1 cellular context compared by ENCODE assay signal in the genomic region with DNA sequence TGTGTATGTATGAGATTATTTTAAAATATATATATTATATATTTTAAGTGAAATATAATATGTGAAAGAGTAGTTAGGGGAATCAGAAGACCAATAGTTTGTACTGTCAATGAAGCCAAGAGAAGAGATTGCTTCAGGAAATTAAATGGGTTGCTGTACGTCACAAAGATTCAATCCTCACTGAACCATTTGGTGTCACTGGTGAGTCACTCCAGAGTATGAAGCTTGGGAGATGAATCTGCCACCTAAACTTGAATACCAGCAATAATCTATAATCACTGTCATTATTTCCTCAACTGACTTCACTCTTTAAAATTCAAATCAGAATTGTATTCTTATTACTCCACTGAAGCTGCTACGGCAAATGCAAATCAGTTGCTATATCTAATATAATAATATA.
TF ChIP-seq lines count a peak whose summit lies in the region.

No MANE protein-coding gene starts in this region.

TF ChIP-seq in IMR-90, 13 proteins besides CTCF, POLR2A, EP300 and RAD21 (continued from another document):
- TF ChIP-seq, protein P1, sequence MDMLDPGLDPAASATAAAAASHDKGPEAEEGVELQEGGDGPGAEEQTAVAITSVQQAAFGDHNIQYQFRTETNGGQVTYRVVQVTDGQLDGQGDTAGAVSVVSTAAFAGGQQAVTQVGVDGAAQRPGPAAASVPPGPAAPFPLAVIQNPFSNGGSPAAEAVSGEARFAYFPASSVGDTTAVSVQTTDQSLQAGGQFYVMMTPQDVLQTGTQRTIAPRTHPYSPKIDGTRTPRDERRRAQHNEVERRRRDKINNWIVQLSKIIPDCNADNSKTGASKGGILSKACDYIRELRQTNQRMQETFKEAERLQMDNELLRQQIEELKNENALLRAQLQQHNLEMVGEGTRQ (IDR thresholded peaks at IDR 0.05; ENCODE audit: low read depth, low read length), result no peak
- no peak for TF ChIP-seq MAZ (IDR thresholded peaks at IDR 0.05; ENCODE audit: borderline replicate concordance, low read depth, low read length)
- TF ChIP-seq CEBPB (IDR thresholded peaks at IDR 0.05; ENCODE audit: low read depth, low read length), result no peak
- TF ChIP-seq CHD1 (IDR thresholded peaks at IDR 0.05; ENCODE audit: low read depth, low read length), result no peak
- TF ChIP-seq RCOR1 (IDR thresholded peaks at IDR 0.05; ENCODE audit: insufficient replicate concordance, low read length), result no peak
- TF ChIP-seq BHLHE40 (IDR thresholded peaks at IDR 0.05; ENCODE audit: low read depth, low read length), result no peak
- TF ChIP-seq SMC3 (IDR thresholded peaks at IDR 0.05; ENCODE audit: low read depth, low read length), result no peak
- TF ChIP-seq MAFK (IDR thresholded peaks at IDR 0.05; ENCODE audit: low read depth, low read length), result no peak
